27 cellular contexts compared by ENCODE assay signal in the genomic region with DNA sequence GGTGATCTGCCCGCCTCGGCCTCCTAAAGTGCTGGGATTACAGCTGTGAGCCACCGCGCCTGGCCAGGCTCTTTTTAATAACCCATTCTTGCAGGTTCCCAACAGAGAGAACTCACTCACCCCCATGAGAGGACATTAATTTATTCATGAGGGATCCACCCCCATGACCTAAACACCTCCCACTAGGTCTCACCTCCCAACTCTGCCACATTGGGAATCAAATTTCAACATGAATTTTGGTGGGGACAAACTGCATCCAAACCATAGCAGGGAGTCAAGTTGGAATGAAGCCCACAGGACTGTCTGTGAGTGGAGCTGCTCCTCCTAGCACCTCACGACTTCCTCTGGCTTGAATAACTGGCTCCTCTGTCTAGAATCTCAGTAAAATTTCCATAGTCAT.
DNase-seq lines count a peak whose midpoint lies in the region; ATAC-seq and TF ChIP-seq lines count a peak whose summit lies in the region.
"Had no signal": no experiment of that assay in that cellular context is flagged by ENCODE, and none has a peak within 500 bp of the region (broad histone marks: within the 10 kb centered on the region; RNA-seq: fewer than 3 reads in every experiment).

No MANE protein-coding gene starts in this region.

- WGBS in adrenal gland, 4 donors, result 85 to 93% (median 87%) methylated on average over 5 of the region's 5 CpGs

- H3K4me1 ChIP-seq in adrenal gland (replicated peaks in 1 of 2), result peaks cover 27 to 41% of the 10 kb centered on the region in 2 donors
- peaks cover 18% of the 10 kb centered on the region for H3K4me1 ChIP-seq in stomach smooth muscle (ENCODE audit: control insufficient read depth, insufficient read depth, low read length)

- ATAC-seq in HG02623 (IDR thresholded peaks at IDR 0.05; ENCODE audit: unreplicated experiment), result no peak
- ATAC-seq: activated T-cell treated with anti-CD3 and anti-CD28 coated beads, Interleukin-2, amount 50 U/mL, for 72 hours; left lobe of liver; mucosa of descending colon; stimulated activated naive B cell treated with anti-CD40 and anti-IgM and Interleukin-4, amounts not matched to agents 10 μg/mL and 1 μg/mL and 100 μg/mL, for 72 hours; T-cell had no signal

- peak overlapping the region; percentile 11; the same call in 1 of the 2 replicates for H3K27ac Mint-ChIP-seq in HFFc6
- H3K27ac Mint-ChIP-seq in activated T-cell treated with anti-CD3 and anti-CD28 coated beads, Interleukin-2, amount 50 U/mL, for 24 hours, result no peak overlapping the region
- H3K27ac Mint-ChIP-seq: activated naive CD4-positive, alpha-beta T cell treated with anti-CD3 and anti-CD28 coated beads for 36 hours; activated T-cell treated with anti-CD3 and anti-CD28 coated beads, Interleukin-2, amount 50 U/mL, for 72 hours; T-cell had no signal

- 0 out of 2 replicates have a peak, but pooled peaks cover 5% of the 10 kb centered on the region for H3K36me3 Mint-ChIP-seq in HFFc6 (ENCODE audit: low read depth)
- H3K36me3 Mint-ChIP-seq in activated T-cell treated with anti-CD3 and anti-CD28 coated beads, Interleukin-2, amount 50 U/mL, for 24 hours (ENCODE audit: low read depth), result peaks cover 56% of the 10 kb centered on the region

- intact Hi-C loops in adrenal gland (cut with DNase I), result no loop called here

- H3K27me3 ChIP-seq in adrenal gland (no peaks in the 10 kb centered on the region), layer of hippocampus (ENCODE audit: control insufficient read depth, insufficient read depth, low read length) (no peaks in the 10 kb centered on the region), stomach smooth muscle (ENCODE audit: control insufficient read depth in 1 of 2, insufficient read depth in 2 of 2, low read length in 2 of 2) (no peaks in the 10 kb centered on the region)

- H3K4me3 ChIP-seq in adrenal gland (no peak overlapping the region), stomach smooth muscle (ENCODE audit: low read length in 2 of 2) (no peak overlapping the region)
- H3K4me3 ChIP-seq: mucosa of descending colon, smooth muscle cell had no signal

- H3K9me3 ChIP-seq in adrenal gland (replicated peaks in 1 of 3) (no peaks in the 10 kb centered on the region), stomach smooth muscle (ENCODE audit: control insufficient read depth in 2 of 2, low read length in 2 of 2) (no peaks in the 10 kb centered on the region)
- H3K9me3 ChIP-seq: mucosa of descending colon had no signal

- H3K27me3 Mint-ChIP-seq in HFFc6 (ENCODE audit: insufficient read depth), result peaks cover 2% of the 10 kb centered on the region; the same call in 1 of the 2 replicates
- H3K27me3 Mint-ChIP-seq in activated T-cell treated with anti-CD3 and anti-CD28 coated beads, Interleukin-2, amount 50 U/mL, for 24 hours, result no peaks in the 10 kb centered on the region
- H3K27me3 Mint-ChIP-seq: stimulated activated naive B cell treated with anti-CD40 and anti-IgM and Interleukin-4, amounts not matched to agents 10 μg/mL and 1 μg/mL and 100 μg/mL, for 72 hours; T-cell had no signal

- peaks cover 52% of the 10 kb centered on the region for H3K4me1 Mint-ChIP-seq in HFFc6 (ENCODE audit: low read depth)
- H3K4me1 Mint-ChIP-seq in activated T-cell treated with anti-CD3 and anti-CD28 coated beads, Interleukin-2, amount 50 U/mL, for 24 hours (ENCODE audit: low read depth), result peaks cover 1% of the 10 kb centered on the region

- H3K9ac ChIP-seq in stomach smooth muscle (ENCODE audit: low read length in 2 of 2), result no peak overlapping the region

- no peaks in the 10 kb centered on the region for H3K9me3 Mint-ChIP-seq in HFFc6
- no peaks in the 10 kb centered on the region for H3K9me3 Mint-ChIP-seq in activated T-cell treated with anti-CD3 and anti-CD28 coated beads, Interleukin-2, amount 50 U/mL, for 24 hours
- H3K9me3 Mint-ChIP-seq: activated naive CD4-positive, alpha-beta T cell treated with anti-CD3 and anti-CD28 coated beads for 36 hours; activated T-cell treated with anti-CD3 and anti-CD28 coated beads, Interleukin-2, amount 50 U/mL, for 72 hours; stimulated activated naive B cell treated with anti-CD40 and anti-IgM and Interleukin-4, amounts not matched to agents 10 μg/mL and 1 μg/mL and 100 μg/mL, for 72 hours; T-cell had no signal

- H3K27ac ChIP-seq in adrenal gland (peak overlapping the region in 4 of 5 donors; percentile 65 to 82 (median 76)), layer of hippocampus (ENCODE audit: low read depth, low read length) (peak overlapping the region; percentile 6), stomach smooth muscle (ENCODE audit: low read length) (peak overlapping the region; percentile 69)

- no peak for TF ChIP-seq POLR2A in adrenal gland (IDR thresholded peaks at IDR 0.05)

- DNase-seq in HFFc6, result no peak
- DNase-seq in adrenal gland, result no peak
- DNase-seq in activated T-cell treated with anti-CD3 and anti-CD28 coated beads, Interleukin-2, amount 50 U/mL, for 24 hours, result no peak
- no peak for DNase-seq in NCI-H510A treated with DMSO at 0.1 percent for 48 hours (lab: John Stamatoyannopoulos, UW)
- no peak for DNase-seq in DMS79 treated with DMSO at 0.1 percent for 48 hours (lab: John Stamatoyannopoulos, UW)
- DNase-seq: activated CD4-positive, alpha-beta T cell treated with anti-CD3 and anti-CD28 coated beads for 1 hour; activated naive CD4-positive, alpha-beta T cell treated with anti-CD3 and anti-CD28 coated beads for 36 hours; activated T-cell treated with anti-CD3 and anti-CD28 coated beads, Interleukin-2, amount 50 U/mL, for 72 hours; cerebellar nuclear complex; DND-41; effector memory CD4-positive, alpha-beta T cell; glutamatergic neuron; Kasumi-1; NCI-H1048; NCI-H187 treated with DMSO at 0.1 percent for 48 hours; NCI-H2227 treated with DMSO at 0.1 percent for 48 hours; NCI-H82; Right ventricle myocardium superior; stimulated activated CD4-positive, alpha-beta T cell treated with anti-CD3 and anti-CD28 coated beads, Interleukin-2, amount 100 ng/mL, for 48 hours; stimulated activated naive B cell treated with anti-CD40 and anti-IgM and Interleukin-4, amounts not matched to agents 10 μg/mL and 1 μg/mL and 100 μg/mL, for 72 hours; T-cell had no signal

- H3K36me3 ChIP-seq in adrenal gland (replicated peaks in 1 of 2) (peaks cover 0 to 2% of the 10 kb centered on the region in 2 donors), stomach smooth muscle (ENCODE audit: control insufficient read depth in 2 of 2, insufficient read depth in 2 of 2, low read length in 2 of 2) (peaks cover 0 to 5% of the 10 kb centered on the region in 2 donors)

- TF ChIP-seq CTCF in HFFc6 (IDR thresholded peaks at IDR 0.05) (no peak), adrenal gland (IDR thresholded peaks at IDR 0.05) (no peak)

- no peak overlapping the region for H3K4me3 Mint-ChIP-seq in HFFc6
- no peak overlapping the region for H3K4me3 Mint-ChIP-seq in activated T-cell treated with anti-CD3 and anti-CD28 coated beads, Interleukin-2, amount 50 U/mL, for 24 hours
- H3K4me3 Mint-ChIP-seq: activated naive CD4-positive, alpha-beta T cell treated with anti-CD3 and anti-CD28 coated beads for 36 hours; activated T-cell treated with anti-CD3 and anti-CD28 coated beads, Interleukin-2, amount 50 U/mL, for 72 hours; stimulated activated naive B cell treated with anti-CD40 and anti-IgM and Interleukin-4, amounts not matched to agents 10 μg/mL and 1 μg/mL and 100 μg/mL, for 72 hours; T-cell had no signal

Comparison
In these comparisons a context has a peak if more than half of its experiments do, and no peak if none do; other contexts are left out.
1. H3K27ac ChIP-seq: peak in every context shown above with its lines; median percentile 76 in adrenal gland; 69 in stomach smooth muscle; 6 in layer of hippocampus.